In genomic region chr19:16085115-16085514, GRCh38 we compare ENCODE assay signal across 11 cellular contexts. TPM values are rescaled to one million over a fixed set of nuclear protein-coding genes. Genes with fewer than 3 reads are reported as not detected.
DNase-seq lines count a peak whose midpoint lies in the region; ATAC-seq and TF ChIP-seq lines count a peak whose summit lies in the region.
"Had no signal": no experiment of that assay in that cellular context is flagged by ENCODE, and none has a peak within 500 bp of the region (broad histone marks: within the 10 kb centered on the region; RNA-seq: fewer than 3 reads in every experiment).

No MANE protein-coding gene starts in this region.

- H3K27ac Mint-ChIP-seq in HFFc6 = peak overlapping the region; percentile 99

- H3K27me3 Mint-ChIP-seq in HFFc6 (ENCODE audit: insufficient read depth) = peaks cover 57% of the 10 kb centered on the region

- H3K4me1 ChIP-seq in RWPE2 (ENCODE audit: insufficient read depth, poor library complexity, severe bottlenecking) = peaks cover under 1% of the 10 kb centered on the region
- H3K4me1 ChIP-seq in effector memory CD4-positive, alpha-beta T cell (ENCODE audit: control insufficient read depth, insufficient read depth, low read length, poor library complexity, severe bottlenecking) = peaks cover 32% of the 10 kb centered on the region
- H3K4me1 ChIP-seq in smooth muscle cell (ENCODE audit: low read depth) = no peaks in the 10 kb centered on the region

- no peak overlapping the region for H3K9ac ChIP-seq in smooth muscle cell (ENCODE audit: low read depth)

- H3K79me2 ChIP-seq in smooth muscle cell (ENCODE audit: low read depth) = peaks cover 100% of the 10 kb centered on the region

- H3K9me3 Mint-ChIP-seq in HFFc6 = peaks cover 10% of the 10 kb centered on the region

- ATAC-seq in RWPE2 (ENCODE audit: low read depth) (peak; percentile 18; the same call in 2 of the 3 replicates), HG03439 (IDR thresholded peaks at IDR 0.05; ENCODE audit: unreplicated experiment) (no peak)
- ATAC-seq: left lobe of liver had no signal

- no peak overlapping the region for H2AFZ ChIP-seq in smooth muscle cell (ENCODE audit: low read depth)

- peaks cover 100% of the 10 kb centered on the region for H3K36me3 ChIP-seq in RWPE2 (ENCODE audit: low read depth)
- peaks cover 69% of the 10 kb centered on the region for H3K36me3 ChIP-seq in effector memory CD4-positive, alpha-beta T cell (ENCODE audit: control insufficient read depth, insufficient read depth, low read length)
- H3K36me3 ChIP-seq in smooth muscle cell (ENCODE audit: low read depth) = peaks cover 33% of the 10 kb centered on the region

- H3K27ac ChIP-seq in RWPE2 (ENCODE audit: poor library complexity, severe bottlenecking) = peak overlapping the region; percentile 22
- H3K27ac ChIP-seq in effector memory CD4-positive, alpha-beta T cell (ENCODE audit: insufficient read depth, low read length, poor library complexity, severe bottlenecking) = peak overlapping the region; percentile 51
- peak overlapping the region; percentile 72 for H3K27ac ChIP-seq in smooth muscle cell (ENCODE audit: low read depth)
- H3K27ac ChIP-seq: adrenal gland had no signal

- peaks cover 68% of the 10 kb centered on the region for H3K4me1 Mint-ChIP-seq in HFFc6 (ENCODE audit: low read depth)

- H3K27me3 ChIP-seq in RWPE2 (ENCODE audit: insufficient read depth, poor library complexity, severe bottlenecking) (no peaks in the 10 kb centered on the region), smooth muscle cell (ENCODE audit: low read depth) (no peaks in the 10 kb centered on the region)
- no peaks in the 10 kb centered on the region for H3K27me3 ChIP-seq in effector memory CD4-positive, alpha-beta T cell (replicated peaks; ENCODE audit: control insufficient read depth, insufficient read depth, low read length, poor library complexity, severe bottlenecking)
- H3K27me3 ChIP-seq: adrenal gland had no signal

- H3F3A ChIP-seq in smooth muscle cell (ENCODE audit: low read depth) = peaks cover 71% of the 10 kb centered on the region

- H3K4me3 Mint-ChIP-seq in HFFc6 = 0 out of 2 replicates have a peak overlapping the region, but pooled peaks have one; percentile 51

- 73% methylated on average over 6 of the region's 6 CpGs for WGBS in smooth muscle cell (ENCODE audit: low lambda C conversion rate)

- H3K4me2 ChIP-seq in smooth muscle cell = no peak overlapping the region

- DNase-seq in HFFc6 (peak; percentile 39), RWPE2 (ENCODE audit: low spot score) (no peak), smooth muscle cell (lab: John Stamatoyannopoulos, UW; ENCODE audit: unreplicated experiment) (no peak), HT-29 (ENCODE audit: low spot score) (no peak), hypothalamus (lab: John Stamatoyannopoulos, UW) (no peak)
- no peak for DNase-seq in effector memory CD4-positive, alpha-beta T cell
- DNase-seq: NCI-H524 treated with DMSO at 0.1 percent for 48 hours had no signal

- H3K9me3 ChIP-seq in RWPE2 (ENCODE audit: severe bottlenecking) = no peaks in the 10 kb centered on the region
- H3K9me3 ChIP-seq in effector memory CD4-positive, alpha-beta T cell (ENCODE audit: control insufficient read depth, low read length) = no peaks in the 10 kb centered on the region
- H3K9me3 ChIP-seq in smooth muscle cell (replicated peaks; ENCODE audit: low read depth) = no peaks in the 10 kb centered on the region
- H3K9me3 ChIP-seq: adrenal gland, prostate gland had no signal

- no peak overlapping the region for H3K4me3 ChIP-seq in RWPE2 (ENCODE audit: severe bottlenecking)
- H3K4me3 ChIP-seq in effector memory CD4-positive, alpha-beta T cell (ENCODE audit: insufficient read depth, low read depth, low read length, poor library complexity, severe bottlenecking) = no peak overlapping the region
- H3K4me3 ChIP-seq in smooth muscle cell = no peak overlapping the region
- H3K4me3 ChIP-seq: adrenal gland, prostate gland had no signal

- TF ChIP-seq CTCF in HFFc6 (IDR thresholded peaks at IDR 0.05) = no peak
- TF ChIP-seq CTCF in RWPE2 (IDR thresholded peaks at IDR 0.05; ENCODE audit: poor library complexity, severe bottlenecking) = no peak
- TF ChIP-seq CTCF in smooth muscle cell (IDR thresholded peaks at IDR 0.05; ENCODE audit: borderline replicate concordance, insufficient read depth, poor library complexity, severe bottlenecking) = no peak

- H3K36me3 Mint-ChIP-seq in HFFc6 (ENCODE audit: low read depth) = peaks cover 69% of the 10 kb centered on the region

- peaks cover 100% of the 10 kb centered on the region for H4K20me1 ChIP-seq in smooth muscle cell (ENCODE audit: low read depth)

RNA-seq across cellular contexts. Expression of gene TPM4, which starts 8.8 kb away (rescaled TPM):
- total RNA-seq in HFFc6 (2021; fragmentation: NEBNext Ultra II Directional; extraction: Animal tissue kit (Norgen Biotek cat#: 25700)) = 1,000 to 10,000 TPM in 4 of 6 experiments, 100 to 1,000 TPM in 2; 973 to 1,332 (median 1,247) TPM
- total RNA-seq in smooth muscle cell = 1,074 and 1,158 TPM in 2 replicates
- polyA plus RNA-seq in smooth muscle cell = 921 and 1,070 TPM in 2 replicates
- total RNA-seq in HT-29 (2014; rRNA removed; shearing (Covaris generic)) = 160 and 166 TPM in 2 replicates

RNA-seq across cellular contexts. Expression of gene RAB8A, which starts 26.6 kb away (rescaled TPM):
- total RNA-seq in HFFc6 (2021; fragmentation: NEBNext Ultra II Directional; extraction: Animal tissue kit (Norgen Biotek cat#: 25700)) = 100 to 1,000 TPM in 3 of 6 experiments, 10 to 100 TPM in 3; 93.5 to 103 (median 100) TPM
- 47.3 and 60.2 TPM in 2 replicates for total RNA-seq in smooth muscle cell
- 90.5 and 96.0 TPM in 2 replicates for polyA plus RNA-seq in smooth muscle cell
- total RNA-seq in HT-29 (2014; rRNA removed; shearing (Covaris generic)) = 37.4 and 45.9 TPM in 2 replicates

RNA-seq across cellular contexts. Expression of gene HSH2D, which starts 58.4 kb away (rescaled TPM):
- total RNA-seq in HFFc6 (2021; fragmentation: NEBNext Ultra II Directional; extraction: Animal tissue kit (Norgen Biotek cat#: 25700)) = not detected
- 0.22 TPM in 1 of 2 replicates, not detected in the other for total RNA-seq in smooth muscle cell
- 0.07 and 0.17 TPM in 2 replicates for polyA plus RNA-seq in smooth muscle cell
- 5.8 and 9.2 TPM in 2 replicates for total RNA-seq in HT-29 (2014; rRNA removed; shearing (Covaris generic))

Comparison
In these comparisons a context has a peak if more than half of its experiments do, and no peak if none do; other contexts are left out.
1. H3K27ac ChIP-seq: peak in every context shown above with its lines; median percentile 72 in smooth muscle cell; 51 in effector memory CD4-positive, alpha-beta T cell; 22 in RWPE2.